ENCODE assay signal across 28 cellular contexts in genomic region chr3:54744291-54744690, GRCh38.
"Had no signal": no experiment of that assay in that cellular context is flagged by ENCODE, and none has a peak within 500 bp of the region (broad histone marks: within the 10 kb centered on the region; RNA-seq: fewer than 3 reads in every experiment).

No MANE protein-coding gene starts in this region.

- H3K36me3 ChIP-seq: colonic mucosa, esophagus muscularis mucosa, esophagus squamous epithelium, gastrocnemius medialis, gastroesophageal sphincter, heart left ventricle, heart right ventricle had no signal

- DNase-seq: colonic mucosa; cortex of kidney; dermis blood vessel endothelial cell; dorsolateral prefrontal cortex; effector CD4-positive, alpha-beta T cell; effector CD8-positive, alpha-beta T cell; effector memory CD4-positive, alpha-beta T cell; effector memory CD8-positive, alpha-beta T cell; endodermal cell; erythroblast; esophagus squamous epithelium; foreskin fibroblast; foreskin keratinocyte; foreskin melanocyte; gastrocnemius medialis; glutamatergic neuron; head of caudate nucleus; heart left ventricle; heart right ventricle had no signal

- H3K4me1 ChIP-seq: colonic mucosa, esophagus squamous epithelium, foreskin keratinocyte, gastrocnemius medialis, gastroesophageal sphincter, heart left ventricle, heart right ventricle had no signal

- ATAC-seq: effector memory CD8-positive, alpha-beta T cell; esophagus mucosa; foreskin keratinocyte; gastrocnemius medialis; gastroesophageal sphincter; heart left ventricle; heart right ventricle had no signal

- FAIRE-seq: colon, endometrium, endothelial cell of umbilical vein, frontal cortex had no signal

- H3K9me3 ChIP-seq: colonic mucosa, esophagus muscularis mucosa, esophagus squamous epithelium, gastrocnemius medialis, gastroesophageal sphincter, heart left ventricle, heart right ventricle had no signal

- H3K27me3 ChIP-seq: colonic mucosa, dorsolateral prefrontal cortex, esophagus muscularis mucosa, esophagus squamous epithelium, foreskin keratinocyte, gastrocnemius medialis, gastroesophageal sphincter, heart left ventricle, heart right ventricle had no signal

- H3K4me3 ChIP-seq: colonic mucosa, coronary artery, dorsolateral prefrontal cortex, esophagus muscularis mucosa, esophagus squamous epithelium, gastrocnemius medialis, gastroesophageal sphincter, heart left ventricle, heart right ventricle had no signal

- H3K27ac ChIP-seq: colonic mucosa, coronary artery, dorsolateral prefrontal cortex, epithelial cell of prostate, esophagus muscularis mucosa, esophagus squamous epithelium, foreskin keratinocyte, gastrocnemius medialis, gastroesophageal sphincter, heart left ventricle, heart right ventricle had no signal
